ENCODE assay signal across 9 cellular contexts in genomic region chr12:109946913-109947312, GRCh38. TPM values are rescaled to one million over a fixed set of nuclear protein-coding genes. Genes with fewer than 3 reads are reported as not detected.
DNase-seq lines count a peak whose midpoint lies in the region; ATAC-seq and TF ChIP-seq lines count a peak whose summit lies in the region.
"Had no signal": no experiment of that assay in that cellular context is flagged by ENCODE, and none has a peak within 500 bp of the region (broad histone marks: within the 10 kb centered on the region; RNA-seq: fewer than 3 reads in every experiment).

No MANE protein-coding gene starts in this region.

- no peak for TF ChIP-seq CTCF in heart left ventricle (IDR thresholded peaks at IDR 0.05)
- no peak for TF ChIP-seq CTCF in chondrocyte (IDR thresholded peaks at IDR 0.05)
- TF ChIP-seq CTCF in tibial nerve (IDR thresholded peaks at IDR 0.05): no peak

- H3K36me3 ChIP-seq in heart left ventricle (peaks cover 0 to 94% (median 66%) of the 10 kb centered on the region in 9 donors), muscle layer of duodenum (ENCODE audit: control insufficient read depth in 1 of 2, insufficient read depth in 2 of 2, low read length in 2 of 2) (peaks cover 24 to 27% of the 10 kb centered on the region in 2 donors), tibial nerve (peaks cover 0 to 33% (median 8%) of the 10 kb centered on the region in 3 donors)

- no peaks in the 10 kb centered on the region for H3K9me3 Mint-ChIP-seq in chondrocyte (ENCODE audit: low read depth)

- H3K27ac ChIP-seq in heart left ventricle: peak overlapping the region in 11 of 12 donors; percentile 14 to 84 (median 57)
- peak overlapping the region; percentile 16 for H3K27ac ChIP-seq in muscle layer of duodenum (ENCODE audit: low read length)
- H3K27ac ChIP-seq in tibial nerve: peak overlapping the region; percentile 37 to 85 (median 54)

- H3K4me1 ChIP-seq in heart left ventricle (peaks cover 0 to 78% (median 63%) of the 10 kb centered on the region in 12 donors), muscle layer of duodenum (ENCODE audit: control insufficient read depth in 1 of 2, insufficient read depth in 2 of 2, low read length in 2 of 2) (peaks cover 26 to 59% of the 10 kb centered on the region in 2 donors), tibial nerve (peaks cover 3 to 67% (median 29%) of the 10 kb centered on the region in 4 donors)

- intact Hi-C loops in heart left ventricle (cut with DNase I): loop anchor here in 3 of 10 donors (5.0 kb wide), 1 partner anchor 50 kb away; the partner anchor contains the start of genes ANKRD13A (in 3 of the 3) and GIT2 (in 3 of the 3)
- intact Hi-C loops in left ventricle myocardium superior (cut with micrococcal nuclease): no loop called here

- H3K27ac Mint-ChIP-seq in chondrocyte (ENCODE audit: unreplicated experiment): peak overlapping the region; percentile 85

- no peaks in the 10 kb centered on the region for H3K27me3 Mint-ChIP-seq in chondrocyte (ENCODE audit: low read depth)

- DNase-seq in heart left ventricle: no peak
- DNase-seq in left ventricle myocardium superior: no peak
- DNase-seq in chondrocyte (ENCODE audit: low spot score): no peak
- no peak for DNase-seq in tibial nerve (ENCODE audit: low spot score in 2 of 2)
- no peak for DNase-seq in SIG-M5 treated with dmso at 0.1 percent for 504 hours (lab: John Stamatoyannopoulos, UW; ENCODE audit: unreplicated experiment)
- no peak for DNase-seq in SK-N-DZ (ENCODE audit: low spot score)
- no peak for DNase-seq in GOT3 (lab: John Stamatoyannopoulos, UW)
- DNase-seq: NCI-H2171 treated with DMSO at 0.1 percent for 48 hours had no signal

- peaks cover 16% of the 10 kb centered on the region for H3K36me3 Mint-ChIP-seq in chondrocyte (ENCODE audit: low read depth)

- H3K27me3 ChIP-seq in heart left ventricle (no peaks in the 10 kb centered on the region), muscle layer of duodenum (ENCODE audit: low read depth, low read length) (no peaks in the 10 kb centered on the region), tibial nerve (no peaks in the 10 kb centered on the region)

- H3K9me3 ChIP-seq in heart left ventricle (no peaks in the 10 kb centered on the region), muscle layer of duodenum (ENCODE audit: control insufficient read depth in 1 of 2, low read length in 2 of 2) (no peaks in the 10 kb centered on the region), tibial nerve (no peaks in the 10 kb centered on the region)

- TF ChIP-seq EP300 in tibial nerve (IDR thresholded peaks at IDR 0.05): no peak

- H3K4me1 Mint-ChIP-seq in chondrocyte (ENCODE audit: low read depth): peaks cover 68% of the 10 kb centered on the region

- TF ChIP-seq POLR2A in heart left ventricle (IDR thresholded peaks at IDR 0.05): no peak
- TF ChIP-seq POLR2A in tibial nerve (IDR thresholded peaks at IDR 0.05): no peak

- H3K4me3 ChIP-seq in heart left ventricle (no peak overlapping the region), muscle layer of duodenum (ENCODE audit: low read depth in 1 of 2, low read length in 2 of 2) (no peak overlapping the region), tibial nerve (no peak overlapping the region)

- no peak overlapping the region for H3K4me3 Mint-ChIP-seq in chondrocyte (ENCODE audit: unreplicated experiment)

- ATAC-seq in heart left ventricle: no peak
- no peak for ATAC-seq in left ventricle myocardium superior

- WGBS in heart left ventricle, 4 donors: 87 to 93% (median 92%) methylated on average over 9 of the region's 9 CpGs
- 78 to 92% methylated on average over 9 of the region's 9 CpGs for WGBS in tibial nerve, 2 donors

RNA-seq across cellular contexts. Expression of gene TCHP, which starts 46.8 kb away (rescaled TPM):
- total RNA-seq in heart left ventricle (10 to 100 TPM in 4 of 9 donors, 1 to 10 TPM in 5; 7.4 to 11.7 (median 8.9) TPM), left ventricle myocardium superior (11.4 TPM), chondrocyte (9.8 to 12.6 TPM (median 11.7 TPM) in 3 replicates), tibial nerve (10 to 100 TPM; 11.4 to 39.6 (median 21.1) TPM)
- polyA plus RNA-seq in heart left ventricle: 10 to 100 TPM; 10.1 to 10.6 TPM
- polyA plus RNA-seq in SK-N-DZ (2014; cell fraction: cytosol; rRNA removed): 18.7 and 22.4 TPM in 2 replicates
- 39.2 and 53.2 TPM in 2 replicates for polyA plus RNA-seq in SK-N-DZ (2014; cell fraction: nucleus; rRNA removed)

RNA-seq across cellular contexts. Expression of gene GIT2, which starts 49.3 kb away (rescaled TPM):
- 10 to 100 TPM; 28.5 to 56.7 (median 41.7) TPM for total RNA-seq in heart left ventricle
- polyA plus RNA-seq in heart left ventricle: 10 to 100 TPM; 17.4 to 33.9 TPM
- total RNA-seq in left ventricle myocardium superior: 41.4 TPM
- total RNA-seq in chondrocyte: 35.4 to 48.6 TPM (median 38.1 TPM) in 3 replicates
- 10 to 100 TPM; 39.8 to 62.9 (median 55.5) TPM for total RNA-seq in tibial nerve
- 11.4 and 14.0 TPM in 2 replicates for polyA plus RNA-seq in SK-N-DZ (2014; cell fraction: cytosol; rRNA removed)
- polyA plus RNA-seq in SK-N-DZ (2014; cell fraction: nucleus; rRNA removed): 19.4 and 29.2 TPM in 2 replicates

RNA-seq across cellular contexts. Expression of gene ANKRD13A, which starts 52.3 kb away (rescaled TPM):
- 10 to 100 TPM; 16.0 to 80.6 (median 24.4) TPM for total RNA-seq in heart left ventricle
- 10 to 100 TPM in 1 of 2 donors, 1 to 10 TPM in 1; 8.4 to 47.4 TPM for polyA plus RNA-seq in heart left ventricle
- 24.4 TPM for total RNA-seq in left ventricle myocardium superior
- total RNA-seq in chondrocyte: 34.8 to 37.6 TPM (median 37.6 TPM) in 3 replicates
- 10 to 100 TPM; 38.5 to 69.0 (median 51.7) TPM for total RNA-seq in tibial nerve
- 40.7 and 64.8 TPM in 2 replicates for polyA plus RNA-seq in SK-N-DZ (2014; cell fraction: cytosol; rRNA removed)
- polyA plus RNA-seq in SK-N-DZ (2014; cell fraction: nucleus; rRNA removed): 70.7 and 95.2 TPM in 2 replicates
